Comparison of ENCODE assay signal across 1 cellular context in genomic region chr6:43736211-43736786, GRCh38.
TF ChIP-seq lines count a peak whose summit lies in the region.

No MANE protein-coding gene starts in this region.

TF ChIP-seq in HepG2, 621 proteins besides CTCF, POLR2A, EP300 and RAD21 (continued from another document and continues in another):
- TF ChIP-seq, protein P1, sequence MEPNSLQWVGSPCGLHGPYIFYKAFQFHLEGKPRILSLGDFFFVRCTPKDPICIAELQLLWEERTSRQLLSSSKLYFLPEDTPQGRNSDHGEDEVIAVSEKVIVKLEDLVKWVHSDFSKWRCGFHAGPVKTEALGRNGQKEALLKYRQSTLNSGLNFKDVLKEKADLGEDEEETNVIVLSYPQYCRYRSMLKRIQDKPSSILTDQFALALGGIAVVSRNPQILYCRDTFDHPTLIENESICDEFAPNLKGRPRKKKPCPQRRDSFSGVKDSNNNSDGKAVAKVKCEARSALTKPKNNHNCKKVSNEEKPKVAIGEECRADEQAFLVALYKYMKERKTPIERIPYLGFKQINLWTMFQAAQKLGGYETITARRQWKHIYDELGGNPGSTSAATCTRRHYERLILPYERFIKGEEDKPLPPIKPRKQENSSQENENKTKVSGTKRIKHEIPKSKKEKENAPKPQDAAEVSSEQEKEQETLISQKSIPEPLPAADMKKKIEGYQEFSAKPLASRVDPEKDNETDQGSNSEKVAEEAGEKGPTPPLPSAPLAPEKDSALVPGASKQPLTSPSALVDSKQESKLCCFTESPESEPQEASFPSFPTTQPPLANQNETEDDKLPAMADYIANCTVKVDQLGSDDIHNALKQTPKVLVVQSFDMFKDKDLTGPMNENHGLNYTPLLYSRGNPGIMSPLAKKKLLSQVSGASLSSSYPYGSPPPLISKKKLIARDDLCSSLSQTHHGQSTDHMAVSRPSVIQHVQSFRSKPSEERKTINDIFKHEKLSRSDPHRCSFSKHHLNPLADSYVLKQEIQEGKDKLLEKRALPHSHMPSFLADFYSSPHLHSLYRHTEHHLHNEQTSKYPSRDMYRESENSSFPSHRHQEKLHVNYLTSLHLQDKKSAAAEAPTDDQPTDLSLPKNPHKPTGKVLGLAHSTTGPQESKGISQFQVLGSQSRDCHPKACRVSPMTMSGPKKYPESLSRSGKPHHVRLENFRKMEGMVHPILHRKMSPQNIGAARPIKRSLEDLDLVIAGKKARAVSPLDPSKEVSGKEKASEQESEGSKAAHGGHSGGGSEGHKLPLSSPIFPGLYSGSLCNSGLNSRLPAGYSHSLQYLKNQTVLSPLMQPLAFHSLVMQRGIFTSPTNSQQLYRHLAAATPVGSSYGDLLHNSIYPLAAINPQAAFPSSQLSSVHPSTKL (CRISPR knock-in tag; IDR thresholded peaks at IDR 0.05), result peak; percentile 59
- TF ChIP-seq NR2F6 (IDR thresholded peaks at IDR 0.05) (no peak; the same call in 1 of the 2 replicates), NR2F6 (CRISPR knock-in tag; IDR thresholded peaks at IDR 0.05) (peak; percentile 50; the same call in 1 of the 2 replicates), ZBTB7A (CRISPR knock-in tag; IDR thresholded peaks at IDR 0.05) (peak; percentile 86; the same call in 1 of the 2 replicates), ZMYM2 (CRISPR knock-in tag; IDR thresholded peaks at IDR 0.05) (no peak), TOE1 (CRISPR knock-in tag; IDR thresholded peaks at IDR 0.05) (no peak), PHB2 (IDR thresholded peaks at IDR 0.05; ENCODE audit: partially characterized antibody) (no peak), GMEB2 (CRISPR knock-in tag; IDR thresholded peaks at IDR 0.05; ENCODE audit: low read depth) (no peak), ELF1 (CRISPR knock-in tag; IDR thresholded peaks at IDR 0.05) (no peak), FOXP1 (IDR thresholded peaks at IDR 0.05) (no peak), FOXP1 (CRISPR knock-in tag; IDR thresholded peaks at IDR 0.05) (0 out of 2 replicates have a peak, but pooled peaks have one; percentile 16), ZNF253 (CRISPR knock-in tag; IDR thresholded peaks at IDR 0.05; ENCODE audit: borderline replicate concordance) (no peak), FOXO1 (CRISPR knock-in tag; IDR thresholded peaks at IDR 0.05) (peak; percentile 49; the same call in 1 of the 2 replicates), ZFY (CRISPR knock-in tag; IDR thresholded peaks at IDR 0.05) (peak; percentile 86), ZNF687 (CRISPR knock-in tag; IDR thresholded peaks at IDR 0.05) (peak; percentile 78), STAG1 (CRISPR knock-in tag; IDR thresholded peaks at IDR 0.05) (no peak), BCL3 (CRISPR knock-in tag; IDR thresholded peaks at IDR 0.05) (0 out of 2 replicates have a peak, but pooled peaks have one; percentile 0), HNF4G (IDR thresholded peaks at IDR 0.05; ENCODE audit: borderline replicate concordance, low read depth, low read length) (peak; percentile 92), HNF4G (CRISPR knock-in tag; IDR thresholded peaks at IDR 0.05; ENCODE audit: borderline replicate concordance, low read depth) (peak; percentile 91; the same call in 1 of the 2 replicates), CEBPG (CRISPR knock-in tag; IDR thresholded peaks at IDR 0.05) (peak; percentile 43; the same call in 1 of the 2 replicates), FOXK1 (CRISPR knock-in tag; IDR thresholded peaks at IDR 0.05; ENCODE audit: borderline replicate concordance, low read depth) (no peak), ZSCAN21 (CRISPR knock-in tag; IDR thresholded peaks at IDR 0.05; ENCODE audit: borderline replicate concordance) (peak; percentile 79; the same call in 1 of the 2 replicates), ZFP37 (CRISPR knock-in tag; IDR thresholded peaks at IDR 0.05; ENCODE audit: borderline replicate concordance) (no peak), FOXA3 (CRISPR knock-in tag; IDR thresholded peaks at IDR 0.05) (peak; percentile 36; the same call in 1 of the 2 replicates), ZSCAN9 (CRISPR knock-in tag; IDR thresholded peaks at IDR 0.05; ENCODE audit: borderline replicate concordance) (0 out of 2 replicates have a peak, but pooled peaks have one; percentile 58), ZNF670 (CRISPR knock-in tag; IDR thresholded peaks at IDR 0.05; ENCODE audit: borderline replicate concordance) (no peak), TBX2 (CRISPR knock-in tag; IDR thresholded peaks at IDR 0.05; ENCODE audit: borderline replicate concordance) (peak; percentile 82), KDM2A (CRISPR knock-in tag; IDR thresholded peaks at IDR 0.05; ENCODE audit: borderline replicate concordance, low read depth) (0 out of 2 replicates have a peak, but pooled peaks have one; percentile 36), REXO4 (CRISPR knock-in tag; IDR thresholded peaks at IDR 0.05; ENCODE audit: borderline replicate concordance) (no peak), ZNF879 (CRISPR knock-in tag; IDR thresholded peaks at IDR 0.05) (no peak), GABPB1 (CRISPR knock-in tag; IDR thresholded peaks at IDR 0.05) (0 out of 2 replicates have a peak, but pooled peaks have one; percentile 14), HDAC2 (CRISPR knock-in tag; IDR thresholded peaks at IDR 0.05) (peak; percentile 69; the same call in 1 of the 2 replicates), ZNF747 (CRISPR knock-in tag; IDR thresholded peaks at IDR 0.05; ENCODE audit: borderline replicate concordance) (peak; percentile 84; the same call in 1 of the 2 replicates), ZNF292 (CRISPR knock-in tag; IDR thresholded peaks at IDR 0.05; ENCODE audit: borderline replicate concordance, low read depth) (peak; percentile 94; the same call in 1 of the 2 replicates), SOX6 (IDR thresholded peaks at IDR 0.05) (no peak), SOX6 (CRISPR knock-in tag; IDR thresholded peaks at IDR 0.05) (peak; percentile 34; the same call in 1 of the 2 replicates), PPARG (CRISPR knock-in tag; conservative IDR thresholded peaks at IDR 0.05) (0 out of 2 replicates have a peak, but pooled peaks have one; percentile 71), ZNF589 (CRISPR knock-in tag; conservative IDR thresholded peaks at IDR 0.05) (no peak), GATAD2A (CRISPR knock-in tag; IDR thresholded peaks at IDR 0.05) (peak; percentile 73), ZNF772 (CRISPR knock-in tag; IDR thresholded peaks at IDR 0.05) (peak; percentile 63; the same call in 1 of the 2 replicates), MIER3 (CRISPR knock-in tag; IDR thresholded peaks at IDR 0.05; ENCODE audit: borderline replicate concordance) (peak; percentile 45; the same call in 1 of the 2 replicates)
- TF ChIP-seq, protein P2, sequence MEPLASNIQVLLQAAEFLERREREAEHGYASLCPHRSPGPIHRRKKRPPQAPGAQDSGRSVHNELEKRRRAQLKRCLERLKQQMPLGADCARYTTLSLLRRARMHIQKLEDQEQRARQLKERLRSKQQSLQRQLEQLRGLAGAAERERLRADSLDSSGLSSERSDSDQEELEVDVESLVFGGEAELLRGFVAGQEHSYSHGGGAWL (CRISPR knock-in tag; IDR thresholded peaks at IDR 0.05), result 0 out of 2 replicates have a peak, but pooled peaks have one; percentile 21
- TF ChIP-seq, protein P3, sequence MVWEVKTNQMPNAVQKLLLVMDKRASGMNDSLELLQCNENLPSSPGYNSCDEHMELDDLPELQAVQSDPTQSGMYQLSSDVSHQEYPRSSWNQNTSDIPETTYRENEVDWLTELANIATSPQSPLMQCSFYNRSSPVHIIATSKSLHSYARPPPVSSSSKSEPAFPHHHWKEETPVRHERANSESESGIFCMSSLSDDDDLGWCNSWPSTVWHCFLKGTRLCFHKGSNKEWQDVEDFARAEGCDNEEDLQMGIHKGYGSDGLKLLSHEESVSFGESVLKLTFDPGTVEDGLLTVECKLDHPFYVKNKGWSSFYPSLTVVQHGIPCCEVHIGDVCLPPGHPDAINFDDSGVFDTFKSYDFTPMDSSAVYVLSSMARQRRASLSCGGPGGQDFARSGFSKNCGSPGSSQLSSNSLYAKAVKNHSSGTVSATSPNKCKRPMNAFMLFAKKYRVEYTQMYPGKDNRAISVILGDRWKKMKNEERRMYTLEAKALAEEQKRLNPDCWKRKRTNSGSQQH (CRISPR knock-in tag; IDR thresholded peaks at IDR 0.05; ENCODE audit: low read depth), result peak; percentile 79; the same call in 1 of the 2 replicates
- TF ChIP-seq, protein P4, sequence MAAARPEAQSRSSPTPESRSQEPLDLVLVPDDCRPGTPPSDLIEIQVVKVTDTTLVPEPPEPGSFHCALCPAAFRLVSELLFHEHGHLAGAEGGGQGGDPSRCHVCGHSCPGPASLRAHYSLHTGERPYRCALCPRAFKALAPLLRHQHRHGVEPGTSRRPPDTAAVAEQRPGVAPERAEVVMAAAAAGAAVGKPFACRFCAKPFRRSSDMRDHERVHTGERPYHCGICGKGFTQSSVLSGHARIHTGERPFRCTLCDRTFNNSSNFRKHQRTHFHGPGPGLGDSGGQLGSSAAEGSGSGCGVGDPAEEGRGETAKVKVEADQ (CRISPR knock-in tag; IDR thresholded peaks at IDR 0.05; ENCODE audit: borderline replicate concordance), result no peak
- TF ChIP-seq, protein P5, sequence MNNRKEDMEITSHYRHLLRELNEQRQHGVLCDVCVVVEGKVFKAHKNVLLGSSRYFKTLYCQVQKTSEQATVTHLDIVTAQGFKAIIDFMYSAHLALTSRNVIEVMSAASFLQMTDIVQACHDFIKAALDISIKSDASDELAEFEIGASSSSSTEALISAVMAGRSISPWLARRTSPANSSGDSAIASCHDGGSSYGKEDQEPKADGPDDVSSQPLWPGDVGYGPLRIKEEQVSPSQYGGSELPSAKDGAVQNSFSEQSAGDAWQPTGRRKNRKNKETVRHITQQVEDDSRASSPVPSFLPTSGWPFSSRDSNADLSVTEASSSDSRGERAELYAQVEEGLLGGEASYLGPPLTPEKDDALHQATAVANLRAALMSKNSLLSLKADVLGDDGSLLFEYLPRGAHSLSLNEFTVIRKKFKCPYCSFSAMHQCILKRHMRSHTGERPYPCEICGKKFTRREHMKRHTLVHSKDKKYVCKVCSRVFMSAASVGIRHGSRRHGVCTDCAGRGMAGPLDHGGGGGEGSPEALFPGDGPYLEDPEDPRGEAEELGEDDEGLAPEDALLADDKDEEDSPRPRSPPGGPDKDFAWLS (CRISPR knock-in tag; IDR thresholded peaks at IDR 0.05; ENCODE audit: borderline replicate concordance), result no peak
